1 cellular context compared by ENCODE assay signal in the genomic region with DNA sequence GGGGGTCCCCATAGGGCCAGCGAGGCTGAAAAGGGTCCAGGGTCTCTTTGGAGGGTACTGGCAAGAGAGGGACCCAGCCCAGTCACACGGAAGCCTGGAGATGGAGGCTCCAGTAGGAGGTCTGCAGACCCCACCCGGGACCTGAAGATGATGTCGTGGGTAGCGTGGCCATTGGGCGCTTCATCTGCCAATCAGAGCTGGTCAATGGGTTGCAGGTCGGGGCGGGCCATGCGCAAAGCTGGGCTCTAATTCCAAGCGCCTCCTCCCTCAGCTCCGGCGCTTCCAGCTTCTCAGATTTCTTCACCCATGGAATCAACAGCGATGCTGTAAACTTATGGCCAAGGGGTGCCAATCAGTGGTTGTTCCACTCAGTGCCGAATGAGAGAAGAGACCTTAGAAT.
TF ChIP-seq lines count a peak whose summit lies in the region.

No MANE protein-coding gene starts in this region.

TF ChIP-seq in GM23338, 12 proteins besides CTCF, POLR2A, EP300 and RAD21 (continued from another document):
- TF ChIP-seq, protein P1, sequence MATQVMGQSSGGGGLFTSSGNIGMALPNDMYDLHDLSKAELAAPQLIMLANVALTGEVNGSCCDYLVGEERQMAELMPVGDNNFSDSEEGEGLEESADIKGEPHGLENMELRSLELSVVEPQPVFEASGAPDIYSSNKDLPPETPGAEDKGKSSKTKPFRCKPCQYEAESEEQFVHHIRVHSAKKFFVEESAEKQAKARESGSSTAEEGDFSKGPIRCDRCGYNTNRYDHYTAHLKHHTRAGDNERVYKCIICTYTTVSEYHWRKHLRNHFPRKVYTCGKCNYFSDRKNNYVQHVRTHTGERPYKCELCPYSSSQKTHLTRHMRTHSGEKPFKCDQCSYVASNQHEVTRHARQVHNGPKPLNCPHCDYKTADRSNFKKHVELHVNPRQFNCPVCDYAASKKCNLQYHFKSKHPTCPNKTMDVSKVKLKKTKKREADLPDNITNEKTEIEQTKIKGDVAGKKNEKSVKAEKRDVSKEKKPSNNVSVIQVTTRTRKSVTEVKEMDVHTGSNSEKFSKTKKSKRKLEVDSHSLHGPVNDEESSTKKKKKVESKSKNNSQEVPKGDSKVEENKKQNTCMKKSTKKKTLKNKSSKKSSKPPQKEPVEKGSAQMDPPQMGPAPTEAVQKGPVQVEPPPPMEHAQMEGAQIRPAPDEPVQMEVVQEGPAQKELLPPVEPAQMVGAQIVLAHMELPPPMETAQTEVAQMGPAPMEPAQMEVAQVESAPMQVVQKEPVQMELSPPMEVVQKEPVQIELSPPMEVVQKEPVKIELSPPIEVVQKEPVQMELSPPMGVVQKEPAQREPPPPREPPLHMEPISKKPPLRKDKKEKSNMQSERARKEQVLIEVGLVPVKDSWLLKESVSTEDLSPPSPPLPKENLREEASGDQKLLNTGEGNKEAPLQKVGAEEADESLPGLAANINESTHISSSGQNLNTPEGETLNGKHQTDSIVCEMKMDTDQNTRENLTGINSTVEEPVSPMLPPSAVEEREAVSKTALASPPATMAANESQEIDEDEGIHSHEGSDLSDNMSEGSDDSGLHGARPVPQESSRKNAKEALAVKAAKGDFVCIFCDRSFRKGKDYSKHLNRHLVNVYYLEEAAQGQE (IDR thresholded peaks at IDR 0.05; ENCODE audit: unreplicated experiment), result no peak
- TF ChIP-seq JUNB (IDR thresholded peaks at IDR 0.05; ENCODE audit: unreplicated experiment), result no peak
- no peak for TF ChIP-seq POLR2AphosphoS5 (IDR thresholded peaks at IDR 0.05; ENCODE audit: low read depth)
- no peak for TF ChIP-seq EZH2phosphoT487 (IDR thresholded peaks at IDR 0.05; ENCODE audit: unreplicated experiment)
- TF ChIP-seq, protein P2, sequence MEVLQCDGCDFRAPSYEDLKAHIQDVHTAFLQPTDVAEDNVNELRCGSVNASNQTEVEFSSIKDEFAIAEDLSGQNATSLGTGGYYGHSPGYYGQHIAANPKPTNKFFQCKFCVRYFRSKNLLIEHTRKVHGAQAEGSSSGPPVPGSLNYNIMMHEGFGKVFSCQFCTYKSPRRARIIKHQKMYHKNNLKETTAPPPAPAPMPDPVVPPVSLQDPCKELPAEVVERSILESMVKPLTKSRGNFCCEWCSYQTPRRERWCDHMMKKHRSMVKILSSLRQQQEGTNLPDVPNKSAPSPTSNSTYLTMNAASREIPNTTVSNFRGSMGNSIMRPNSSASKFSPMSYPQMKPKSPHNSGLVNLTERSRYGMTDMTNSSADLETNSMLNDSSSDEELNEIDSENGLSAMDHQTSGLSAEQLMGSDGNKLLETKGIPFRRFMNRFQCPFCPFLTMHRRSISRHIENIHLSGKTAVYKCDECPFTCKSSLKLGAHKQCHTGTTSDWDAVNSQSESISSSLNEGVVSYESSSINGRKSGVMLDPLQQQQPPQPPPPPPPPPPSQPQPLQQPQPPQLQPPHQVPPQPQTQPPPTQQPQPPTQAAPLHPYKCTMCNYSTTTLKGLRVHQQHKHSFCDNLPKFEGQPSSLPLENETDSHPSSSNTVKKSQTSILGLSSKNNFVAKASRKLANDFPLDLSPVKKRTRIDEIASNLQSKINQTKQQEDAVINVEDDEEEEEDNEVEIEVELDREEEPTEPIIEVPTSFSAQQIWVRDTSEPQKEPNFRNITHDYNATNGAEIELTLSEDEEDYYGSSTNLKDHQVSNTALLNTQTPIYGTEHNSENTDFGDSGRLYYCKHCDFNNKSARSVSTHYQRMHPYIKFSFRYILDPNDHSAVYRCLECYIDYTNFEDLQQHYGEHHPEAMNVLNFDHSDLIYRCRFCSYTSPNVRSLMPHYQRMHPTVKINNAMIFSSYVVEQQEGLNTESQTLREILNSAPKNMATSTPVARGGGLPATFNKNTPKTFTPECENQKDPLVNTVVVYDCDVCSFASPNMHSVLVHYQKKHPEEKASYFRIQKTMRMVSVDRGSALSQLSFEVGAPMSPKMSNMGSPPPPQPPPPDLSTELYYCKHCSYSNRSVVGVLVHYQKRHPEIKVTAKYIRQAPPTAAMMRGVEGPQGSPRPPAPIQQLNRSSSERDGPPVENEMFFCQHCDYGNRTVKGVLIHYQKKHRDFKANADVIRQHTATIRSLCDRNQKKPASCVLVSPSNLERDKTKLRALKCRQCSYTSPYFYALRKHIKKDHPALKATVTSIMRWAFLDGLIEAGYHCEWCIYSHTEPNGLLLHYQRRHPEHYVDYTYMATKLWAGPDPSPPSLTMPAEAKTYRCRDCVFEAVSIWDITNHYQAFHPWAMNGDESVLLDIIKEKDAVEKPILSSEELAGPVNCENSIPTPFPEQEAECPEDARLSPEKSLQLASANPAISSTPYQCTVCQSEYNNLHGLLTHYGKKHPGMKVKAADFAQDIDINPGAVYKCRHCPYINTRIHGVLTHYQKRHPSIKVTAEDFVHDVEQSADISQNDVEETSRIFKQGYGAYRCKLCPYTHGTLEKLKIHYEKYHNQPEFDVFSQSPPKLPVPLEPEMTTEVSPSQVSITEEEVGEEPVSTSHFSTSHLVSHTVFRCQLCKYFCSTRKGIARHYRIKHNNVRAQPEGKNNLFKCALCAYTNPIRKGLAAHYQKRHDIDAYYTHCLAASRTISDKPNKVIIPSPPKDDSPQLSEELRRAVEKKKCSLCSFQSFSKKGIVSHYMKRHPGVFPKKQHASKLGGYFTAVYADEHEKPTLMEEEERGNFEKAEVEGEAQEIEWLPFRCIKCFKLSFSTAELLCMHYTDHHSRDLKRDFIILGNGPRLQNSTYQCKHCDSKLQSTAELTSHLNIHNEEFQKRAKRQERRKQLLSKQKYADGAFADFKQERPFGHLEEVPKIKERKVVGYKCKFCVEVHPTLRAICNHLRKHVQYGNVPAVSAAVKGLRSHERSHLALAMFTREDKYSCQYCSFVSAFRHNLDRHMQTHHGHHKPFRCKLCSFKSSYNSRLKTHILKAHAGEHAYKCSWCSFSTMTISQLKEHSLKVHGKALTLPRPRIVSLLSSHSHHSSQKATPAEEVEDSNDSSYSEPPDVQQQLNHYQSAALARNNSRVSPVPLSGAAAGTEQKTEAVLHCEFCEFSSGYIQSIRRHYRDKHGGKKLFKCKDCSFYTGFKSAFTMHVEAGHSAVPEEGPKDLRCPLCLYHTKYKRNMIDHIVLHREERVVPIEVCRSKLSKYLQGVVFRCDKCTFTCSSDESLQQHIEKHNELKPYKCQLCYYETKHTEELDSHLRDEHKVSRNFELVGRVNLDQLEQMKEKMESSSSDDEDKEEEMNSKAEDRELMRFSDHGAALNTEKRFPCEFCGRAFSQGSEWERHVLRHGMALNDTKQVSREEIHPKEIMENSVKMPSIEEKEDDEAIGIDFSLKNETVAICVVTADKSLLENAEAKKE (CRISPR knock-in tag; IDR thresholded peaks at IDR 0.05), result no peak
- no peak for TF ChIP-seq ZNF114 (CRISPR knock-in tag; IDR thresholded peaks at IDR 0.05)
- no peak for TF ChIP-seq CREB1 (CRISPR knock-in tag; IDR thresholded peaks at IDR 0.05; ENCODE audit: low read depth)
- TF ChIP-seq STAT1 (IDR thresholded peaks at IDR 0.05; ENCODE audit: unreplicated experiment), result no peak
- TF ChIP-seq, protein P3, sequence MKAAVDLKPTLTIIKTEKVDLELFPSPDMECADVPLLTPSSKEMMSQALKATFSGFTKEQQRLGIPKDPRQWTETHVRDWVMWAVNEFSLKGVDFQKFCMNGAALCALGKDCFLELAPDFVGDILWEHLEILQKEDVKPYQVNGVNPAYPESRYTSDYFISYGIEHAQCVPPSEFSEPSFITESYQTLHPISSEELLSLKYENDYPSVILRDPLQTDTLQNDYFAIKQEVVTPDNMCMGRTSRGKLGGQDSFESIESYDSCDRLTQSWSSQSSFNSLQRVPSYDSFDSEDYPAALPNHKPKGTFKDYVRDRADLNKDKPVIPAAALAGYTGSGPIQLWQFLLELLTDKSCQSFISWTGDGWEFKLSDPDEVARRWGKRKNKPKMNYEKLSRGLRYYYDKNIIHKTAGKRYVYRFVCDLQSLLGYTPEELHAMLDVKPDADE (IDR thresholded peaks at IDR 0.05), result no peak
- no peak for TF ChIP-seq EZH2 (IDR thresholded peaks at IDR 0.05; ENCODE audit: low read depth, unreplicated experiment)
TF ChIP-seq in GM23338: peak in this region for 0.
